12 cellular contexts compared by ENCODE assay signal in the genomic region with DNA sequence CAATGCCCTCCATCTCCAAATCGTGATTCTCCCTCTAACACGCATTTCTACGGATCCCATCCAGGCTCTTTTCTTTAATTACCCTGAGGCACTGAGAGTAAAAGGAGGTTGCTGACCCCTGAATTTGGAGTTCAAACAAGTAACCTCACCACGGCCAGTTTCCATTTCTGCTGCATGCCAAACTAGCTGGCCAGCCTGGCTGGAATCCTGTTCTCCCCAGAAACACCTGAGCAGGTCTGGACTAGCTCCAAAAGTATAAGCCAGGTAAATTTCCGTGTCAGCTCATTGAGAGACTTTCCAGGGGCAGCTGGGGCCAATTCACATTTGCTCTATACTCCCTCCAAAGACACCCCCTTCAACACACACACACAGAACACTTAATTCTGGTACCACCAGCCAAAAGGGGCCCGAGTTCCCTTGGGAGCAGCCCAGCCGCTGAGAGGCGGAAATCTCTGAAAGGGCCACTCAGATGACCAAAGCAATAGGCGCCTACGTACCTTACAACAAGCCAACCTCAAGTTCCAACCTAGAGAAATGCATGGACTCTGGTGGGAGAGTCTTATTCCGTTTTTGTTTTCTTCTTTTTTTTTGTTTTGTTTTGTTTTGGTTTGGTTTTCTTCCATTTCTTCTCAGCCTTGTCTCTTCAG.
DNase-seq lines count a peak whose midpoint lies in the region; ATAC-seq, FAIRE-seq and TF ChIP-seq lines count a peak whose summit lies in the region.
"Had no signal": no experiment of that assay in that cellular context is flagged by ENCODE, and none has a peak within 500 bp of the region (broad histone marks: within the 10 kb centered on the region; RNA-seq: fewer than 3 reads in every experiment).

No MANE protein-coding gene starts in this region.

- no peak for ATAC-seq in stimulated activated naive B cell treated with anti-CD40 and anti-IgM and Interleukin-4, amounts not matched to agents 10 μg/mL and 1 μg/mL and 100 μg/mL, for 72 hours (replicated peaks)

- no TSS peak for BruUV-seq in OCI-LY7 (replicated peaks; lab: Mats Ljungman, UMichigan)

- TF ChIP-seq CTCF in OCI-LY7 (conservative IDR thresholded peaks at IDR 0.05; ENCODE audit: low read length): no peak
- TF ChIP-seq CTCF in right atrium auricular region (IDR thresholded peaks at IDR 0.05): no peak

- H3K36me3 Mint-ChIP-seq in stimulated activated naive B cell treated with anti-CD40 and anti-IgM and Interleukin-4, amounts not matched to agents 10 μg/mL and 1 μg/mL and 100 μg/mL, for 72 hours: peaks cover 11 to 38% of the 10 kb centered on the region in 2 donors

- H3K36me3 ChIP-seq in OCI-LY7 (ENCODE audit: insufficient read depth, low read length) (no peaks in the 10 kb centered on the region), iPS-15b (ENCODE audit: control insufficient read depth, insufficient read depth, low read length) (no peaks in the 10 kb centered on the region), right atrium auricular region (no peaks in the 10 kb centered on the region)

- H3K27ac ChIP-seq in OCI-LY7 (ENCODE audit: low read depth, low read length, poor library complexity, severe bottlenecking): no peak overlapping the region
- no peak overlapping the region for H3K27ac ChIP-seq in right atrium auricular region

- H3K27me3 Mint-ChIP-seq in stimulated activated naive B cell treated with anti-CD40 and anti-IgM and Interleukin-4, amounts not matched to agents 10 μg/mL and 1 μg/mL and 100 μg/mL, for 72 hours: peaks cover 22 to 30% of the 10 kb centered on the region in 2 donors

- CTCF ChIA-PET in OCI-LY7 (lab: Charles Lee; ENCODE audit: unreplicated experiment): interaction anchor here (5.1 kb wide), 1 partner anchor 54 kb away, joined by 30 read pairs; no protein-coding TSS in a partner anchor

- H3K9ac ChIP-seq in iPS-15b (ENCODE audit: low read depth, low read length): no peak overlapping the region

- H3K4me2 ChIP-seq in OCI-LY7 (ENCODE audit: low read length): peak overlapping the region; percentile 59

- no peaks in the 10 kb centered on the region for H4K20me1 ChIP-seq in OCI-LY7 (ENCODE audit: insufficient read depth, low read length)

- intact Hi-C loops in OCI-LY7 (cut with micrococcal nuclease; ENCODE audit: unreplicated experiment): no loop called here

- no peaks in the 10 kb centered on the region for H3K9me2 ChIP-seq in OCI-LY7 (ENCODE audit: insufficient read depth, low read length)

- H3K27ac Mint-ChIP-seq in stimulated activated naive B cell treated with anti-CD40 and anti-IgM and Interleukin-4, amounts not matched to agents 10 μg/mL and 1 μg/mL and 100 μg/mL, for 72 hours: peak overlapping the region; percentile 79

- peaks cover 0 to under 1% of the 10 kb centered on the region in 2 donors for H3K9me3 Mint-ChIP-seq in stimulated activated naive B cell treated with anti-CD40 and anti-IgM and Interleukin-4, amounts not matched to agents 10 μg/mL and 1 μg/mL and 100 μg/mL, for 72 hours

- peaks cover 30 to 56% of the 10 kb centered on the region in 2 donors for H3K4me1 Mint-ChIP-seq in stimulated activated naive B cell treated with anti-CD40 and anti-IgM and Interleukin-4, amounts not matched to agents 10 μg/mL and 1 μg/mL and 100 μg/mL, for 72 hours

- peak overlapping the region; percentile 82 to 84 for H3K4me3 Mint-ChIP-seq in stimulated activated naive B cell treated with anti-CD40 and anti-IgM and Interleukin-4, amounts not matched to agents 10 μg/mL and 1 μg/mL and 100 μg/mL, for 72 hours

- H3K4me3 ChIP-seq in OCI-LY7 (ENCODE audit: low read depth, low read length, poor library complexity, severe bottlenecking): peak overlapping the region; percentile 60
- peak overlapping the region; percentile 58 for H3K4me3 ChIP-seq in iPS-15b (ENCODE audit: low read depth, low read length)
- no peak overlapping the region for H3K4me3 ChIP-seq in right atrium auricular region

- H3K9me3 ChIP-seq in OCI-LY7 (ENCODE audit: low read length): no peaks in the 10 kb centered on the region
- H3K9me3 ChIP-seq in iPS-15b (ENCODE audit: control insufficient read depth, insufficient read depth, low read length): no peaks in the 10 kb centered on the region
- H3K9me3 ChIP-seq in right atrium auricular region: no peaks in the 10 kb centered on the region

- H3K27me3 ChIP-seq in iPS-15b (ENCODE audit: control insufficient read depth, insufficient read depth, low read length) (peaks cover 35% of the 10 kb centered on the region), right atrium auricular region (no peaks in the 10 kb centered on the region)

- peak overlapping the region; percentile 68; the same call in 1 of the 2 replicates for H2AFZ ChIP-seq in OCI-LY7 (ENCODE audit: low read length)

- H3K4me1 ChIP-seq in OCI-LY7 (ENCODE audit: insufficient read depth, low read length, poor library complexity, severe bottlenecking) (peaks cover 43% of the 10 kb centered on the region), iPS-15b (ENCODE audit: control insufficient read depth, insufficient read depth, low read length) (peaks cover 10% of the 10 kb centered on the region), right atrium auricular region (peaks cover 0 to 17% of the 10 kb centered on the region in 2 donors)

- DNase-seq in DMS79 treated with DMSO at 0.1 percent for 48 hours (lab: John Stamatoyannopoulos, UW): peak; percentile 30
- DNase-seq in DMS79 (lab: John Stamatoyannopoulos, UW): no peak
- DNase-seq in OCI-LY7 (ENCODE audit: low spot score): no peak
- no peak for DNase-seq in stimulated activated naive B cell treated with anti-CD40 and anti-IgM and Interleukin-4, amounts not matched to agents 10 μg/mL and 1 μg/mL and 100 μg/mL, for 72 hours
- DNase-seq in DMS153 treated with DMSO at 0.1 percent for 48 hours (lab: John Stamatoyannopoulos, UW; ENCODE audit: unreplicated experiment): no peak
- DNase-seq in right atrium auricular region (ENCODE audit: low spot score): no peak
- no peak for DNase-seq in frontal cortex (ENCODE audit: low spot score in 2 of 2)
- DNase-seq: activated T-cell treated with anti-CD3 and anti-CD28 coated beads for 4 hours, DND-41, NCI-H524 treated with DMSO at 0.1 percent for 48 hours had no signal

- FAIRE-seq in frontal cortex (lab: Jason Lieb, UNC): no peak
- FAIRE-seq: endometrium had no signal

- POLR2A ChIA-PET in OCI-LY7 (lab: Charles Lee): interaction anchor here (1.3 to 3.7 kb wide), 6 partner anchors 10 to 158 kb away, joined by 4 to 18 read pairs (median 8); no protein-coding TSS in a partner anchor

- H3K79me2 ChIP-seq in OCI-LY7 (ENCODE audit: insufficient read depth, low read depth, low read length): no peaks in the 10 kb centered on the region

Comparison
In these comparisons a context has a peak if more than half of its experiments do, and no peak if none do; other contexts are left out.
1. H3K4me3 ChIP-seq: peak in OCI-LY7 (single experiment) and iPS-15b (single experiment); none in right atrium auricular region (0 of 2).